9 cellular contexts compared by ENCODE assay signal in the genomic region with DNA sequence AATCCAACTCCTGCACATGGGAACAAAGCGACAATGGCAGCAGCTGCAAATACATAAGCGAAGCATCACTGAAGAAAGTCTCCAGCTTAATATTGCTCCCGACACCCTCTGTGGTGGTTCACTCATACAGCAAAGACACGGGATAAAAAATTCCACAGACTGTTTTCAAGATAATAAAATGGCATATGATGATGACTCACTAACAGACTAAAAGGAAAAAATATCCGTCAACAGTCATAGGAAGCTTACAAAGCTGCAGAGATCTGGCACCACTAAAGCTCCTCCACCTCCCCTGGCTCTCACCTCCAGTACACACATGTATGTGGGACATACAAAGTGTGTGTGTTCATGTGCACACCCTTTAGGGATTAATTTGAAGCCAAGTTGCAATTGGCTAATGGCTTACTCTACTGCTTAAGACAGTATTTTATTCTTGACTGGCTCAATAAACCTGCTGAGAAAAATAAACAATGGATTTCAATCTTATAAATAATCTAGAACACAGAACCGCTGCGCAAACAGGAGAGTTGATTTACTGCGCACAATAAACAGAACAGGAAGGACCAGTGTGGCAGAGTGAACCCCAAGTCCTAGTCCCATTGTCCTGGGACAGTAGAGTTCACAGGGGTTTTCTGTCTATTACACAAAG.
DNase-seq lines count a peak whose midpoint lies in the region; ATAC-seq, FAIRE-seq and TF ChIP-seq lines count a peak whose summit lies in the region.
"Had no signal": no experiment of that assay in that cellular context is flagged by ENCODE, and none has a peak within 500 bp of the region (broad histone marks: within the 10 kb centered on the region; RNA-seq: fewer than 3 reads in every experiment).

No MANE protein-coding gene starts in this region.

- H3K27ac ChIP-seq in kidney (ENCODE audit: low read depth in 2 of 2, low read length in 2 of 2) (peak overlapping the region; percentile 71 to 73), thymus (ENCODE audit: low read depth) (peak overlapping the region; percentile 33)

- intact Hi-C loops in kidney (cut with DNase I): no loop called here

- no peak overlapping the region for H3K4me3 ChIP-seq in bronchial epithelial cell (ENCODE audit: low read depth, low read length)
- H3K4me3 ChIP-seq in kidney (ENCODE audit: low read length in 2 of 2): peak overlapping the region in 1 of 2 donors; percentile 4
- no peak overlapping the region for H3K4me3 ChIP-seq in thymus (ENCODE audit: low read length)

- 98% methylated on average over 8 of the region's 8 CpGs for WGBS in thymus

- DNase-seq in HT1080 (ENCODE audit: low read depth) (peak; percentile 86), bronchial epithelial cell (ENCODE audit: low read depth) (peak; percentile 41), kidney (no peak)
- no peak for DNase-seq in activated naive CD4-positive, alpha-beta T cell treated with Interleukin-2 at 50 U/mL for 16 hours
- DNase-seq: activated effector memory CD4-positive, alpha-beta T cell treated with Interleukin-2 at 50 U/mL for 16 hours had no signal

- H3K9ac ChIP-seq in kidney (ENCODE audit: low read length in 2 of 2): peak overlapping the region in 1 of 2 donors; percentile 20

- H3K9me3 ChIP-seq in kidney (ENCODE audit: control insufficient read depth in 1 of 2, low read length in 2 of 2) (no peaks in the 10 kb centered on the region), thymus (ENCODE audit: control insufficient read depth) (no peaks in the 10 kb centered on the region)

- no peaks in the 10 kb centered on the region for H3K36me3 ChIP-seq in bronchial epithelial cell (ENCODE audit: control insufficient read depth, insufficient read depth, low read length)
- H3K36me3 ChIP-seq in kidney (ENCODE audit: control insufficient read depth in 1 of 2, insufficient read depth in 2 of 2, low read length in 2 of 2): peaks cover 2 to 16% of the 10 kb centered on the region in 2 donors
- peaks cover 9% of the 10 kb centered on the region for H3K36me3 ChIP-seq in thymus (ENCODE audit: control insufficient read depth, insufficient read depth)

- TF ChIP-seq CTCF in bronchial epithelial cell (IDR thresholded peaks at IDR 0.05; ENCODE audit: insufficient read depth, low read length, severe bottlenecking): no peak
- peak; percentile 5 for TF ChIP-seq CTCF in kidney (IDR thresholded peaks at IDR 0.05; ENCODE audit: borderline replicate concordance, extremely low read depth, insufficient read depth)

- H3K27me3 ChIP-seq in bronchial epithelial cell (ENCODE audit: control insufficient read depth, insufficient read depth, low read length) (no peaks in the 10 kb centered on the region), thymus (ENCODE audit: control insufficient read depth, insufficient read depth) (no peaks in the 10 kb centered on the region)

- ATAC-seq in HG02970 (IDR thresholded peaks at IDR 0.05; ENCODE audit: low FRiP score, unreplicated experiment): no peak
- no peak for ATAC-seq in GM21360 (IDR thresholded peaks at IDR 0.05; ENCODE audit: unreplicated experiment)
- ATAC-seq in HG03196 (IDR thresholded peaks at IDR 0.05; ENCODE audit: unreplicated experiment): no peak

- FAIRE-seq in bronchial epithelial cell (lab: Jason Lieb, UNC) (no peak), kidney (lab: Jason Lieb, UNC) (no peak)

- H3K4me1 ChIP-seq in kidney (ENCODE audit: control insufficient read depth in 1 of 2, insufficient read depth in 1 of 2, low read depth in 1 of 2, low read length in 2 of 2): peaks cover 54 to 75% of the 10 kb centered on the region in 2 donors
- H3K4me1 ChIP-seq in thymus (ENCODE audit: control insufficient read depth, insufficient read depth, low read length): peaks cover 5% of the 10 kb centered on the region

Comparison
In these comparisons a context has a peak if more than half of its experiments do, and no peak if none do; other contexts are left out.
1. DNase-seq: peak in HT1080 (single experiment) and bronchial epithelial cell (single experiment); none in kidney (single experiment) and activated naive CD4-positive, alpha-beta T cell treated with Interleukin-2 at 50 U/mL for 16 hours (single experiment).